Comparison of ENCODE assay signal across 7 cellular contexts in genomic region chr7:116955801-116956514, GRCh38. TPM values are rescaled to one million over a fixed set of nuclear protein-coding genes. Genes with fewer than 3 reads are reported as not detected.
DNase-seq lines count a peak whose midpoint lies in the region; ATAC-seq and TF ChIP-seq lines count a peak whose summit lies in the region.

No MANE protein-coding gene starts in this region.

- intact Hi-C loops in PC-3 (cut with micrococcal nuclease): no loop called here
- intact Hi-C loops in uterus (cut with DNase I; ENCODE audit: low total_unique reads): no loop called here

- H3K27ac ChIP-seq in PC-3 (ENCODE audit: low read length) (no peak overlapping the region), hepatocyte (peak overlapping the region; percentile 100), uterus (peak overlapping the region; percentile 99 to 100)

- no peak for TF ChIP-seq POLR2A in uterus (IDR thresholded peaks at IDR 0.05)

- H3K79me2 ChIP-seq in PC-3 (ENCODE audit: low read length) (peaks cover 69% of the 10 kb centered on the region), hepatocyte (peaks cover 65% of the 10 kb centered on the region)

- CTCF ChIA-PET in PC-3 (lab: Charles Lee): no interaction called here

- BruUV-seq in PC-3 (replicated peaks; lab: Mats Ljungman, UMichigan): no TSS peak

- TF ChIP-seq CTCF in PC-3 (conservative IDR thresholded peaks at IDR 0.05; ENCODE audit: low read depth, low read length) (no peak), hepatocyte (IDR thresholded peaks at IDR 0.05; ENCODE audit: poor library complexity) (no peak), uterus (IDR thresholded peaks at IDR 0.05) (no peak)

- H3K27me3 ChIP-seq in PC-3 (ENCODE audit: low read length) (no peaks in the 10 kb centered on the region), hepatocyte (no peaks in the 10 kb centered on the region), uterus (no peaks in the 10 kb centered on the region)

- H2AFZ ChIP-seq in PC-3 (ENCODE audit: low read length): no peak overlapping the region
- H2AFZ ChIP-seq in hepatocyte: no peak overlapping the region

- H3K9me2 ChIP-seq in PC-3 (replicated peaks; ENCODE audit: low read length) (no peaks in the 10 kb centered on the region), hepatocyte (replicated peaks; ENCODE audit: insufficient read depth) (no peaks in the 10 kb centered on the region)

- H3K4me3 ChIP-seq in PC-3 (ENCODE audit: low read length) (peak overlapping the region; percentile 76; the same call in 1 of the 2 replicates), hepatocyte (no peak overlapping the region), uterus (peak overlapping the region in 1 of 2 donors; percentile 99)

- peaks cover 28% of the 10 kb centered on the region for H3K4me1 ChIP-seq in PC-3 (ENCODE audit: insufficient read depth, low read length)
- peaks cover 27% of the 10 kb centered on the region for H3K4me1 ChIP-seq in hepatocyte (ENCODE audit: insufficient read depth)
- peaks cover 0 to 10% of the 10 kb centered on the region in 2 donors for H3K4me1 ChIP-seq in uterus

- ATAC-seq in GM18870 (IDR thresholded peaks at IDR 0.05; ENCODE audit: unreplicated experiment): peak; percentile 82
- ATAC-seq in HG02623 (IDR thresholded peaks at IDR 0.05; ENCODE audit: unreplicated experiment): peak; percentile 63
- no peak for ATAC-seq in PC-3

- H3K4me2 ChIP-seq in PC-3 (ENCODE audit: low read length) (peak overlapping the region; percentile 88), hepatocyte (peak overlapping the region; percentile 86)

- no peaks in the 10 kb centered on the region for H3K9me3 ChIP-seq in PC-3 (ENCODE audit: low read length)
- no peaks in the 10 kb centered on the region for H3K9me3 ChIP-seq in hepatocyte (ENCODE audit: low read depth)
- H3K9me3 ChIP-seq in uterus: no peaks in the 10 kb centered on the region

- no peak overlapping the region for H3K9ac ChIP-seq in PC-3 (ENCODE audit: low read length)

- H3K36me3 ChIP-seq in PC-3 (ENCODE audit: low read depth, low read length): no peaks in the 10 kb centered on the region
- no peaks in the 10 kb centered on the region for H3K36me3 ChIP-seq in hepatocyte (replicated peaks; ENCODE audit: insufficient read depth, low read depth)
- H3K36me3 ChIP-seq in uterus: no peaks in the 10 kb centered on the region

- WGBS in hepatocyte (ENCODE audit: low lambda C conversion rate, missing lambda C conversion rate): 86% methylated on average over 4 of the region's 4 CpGs

- H3F3A ChIP-seq in PC-3 (ENCODE audit: low read length, unreplicated experiment): no peaks in the 10 kb centered on the region

- DNase-seq in PC-3 (no peak), hepatocyte (ENCODE audit: low spot score) (no peak), uterus (peak; percentile 19 to 34), NCI-H2196 (lab: John Stamatoyannopoulos, UW; ENCODE audit: unreplicated experiment) (no peak), NCI-H524 treated with DMSO at 0.1 percent for 48 hours (lab: John Stamatoyannopoulos, UW) (no peak)

- H4K20me1 ChIP-seq in PC-3 (ENCODE audit: low read length): no peaks in the 10 kb centered on the region
- H4K20me1 ChIP-seq in hepatocyte (ENCODE audit: insufficient read depth, poor library complexity, severe bottlenecking): peaks cover 3% of the 10 kb centered on the region

- POLR2A ChIA-PET in PC-3 (lab: Charles Lee; ENCODE audit: unreplicated experiment): interaction anchor here (0.6 kb wide), 1 partner anchor 27 kb away, joined by 11 read pairs; no protein-coding TSS in a partner anchor

RNA-seq across cellular contexts. Expression of gene ST7, which starts 2.7 kb away (rescaled TPM):
- total RNA-seq in PC-3 (2014; rRNA removed) (13.1 and 19.7 TPM in 2 replicates), hepatocyte (28.3 and 38.5 TPM in 2 replicates), uterus (10 to 100 TPM; 27.4 to 41.0 (median 31.4) TPM)
- polyA plus RNA-seq in hepatocyte: 31.2 and 35.7 TPM in 2 replicates

Comparison
In these comparisons a context has a peak if more than half of its experiments do, and no peak if none do; other contexts are left out.
1. DNase-seq: peak in uterus (2 of 2); none in PC-3 (single experiment), hepatocyte (single experiment), NCI-H2196 (single experiment) and NCI-H524 treated with DMSO at 0.1 percent for 48 hours (single experiment).